ENCODE assay signal across 11 cellular contexts in the genomic region with DNA sequence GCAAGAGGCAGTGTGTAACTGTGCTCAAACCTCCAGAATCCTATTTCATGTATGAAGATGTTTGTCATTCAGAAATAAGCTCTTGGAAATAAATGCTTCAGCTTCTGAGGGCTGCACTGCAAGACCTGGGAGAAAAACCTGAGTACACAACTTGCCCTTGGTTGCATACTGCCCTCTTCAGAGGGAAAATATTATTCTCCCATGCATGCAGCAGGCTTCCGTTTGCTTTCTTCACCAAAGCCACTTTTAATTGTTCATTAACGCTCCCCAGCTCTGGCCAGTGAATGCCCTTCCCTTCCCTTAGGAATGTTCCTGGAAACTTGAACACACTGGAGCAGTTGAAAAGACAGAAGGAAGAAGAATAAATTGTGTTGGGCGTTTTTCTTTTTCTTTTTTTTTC. TPM values are rescaled to one million over a fixed set of nuclear protein-coding genes. Genes with fewer than 3 reads are reported as not detected.
DNase-seq lines count a peak whose midpoint lies in the region; ATAC-seq and TF ChIP-seq lines count a peak whose summit lies in the region.
"Had no signal": no experiment of that assay in that cellular context is flagged by ENCODE, and none has a peak within 500 bp of the region (broad histone marks: within the 10 kb centered on the region; RNA-seq: fewer than 3 reads in every experiment).

No MANE protein-coding gene starts in this region.

- ATAC-seq in GM18861 (IDR thresholded peaks at IDR 0.05; ENCODE audit: unreplicated experiment), result no peak
- ATAC-seq: pancreas had no signal

- TF ChIP-seq CTCF in astrocyte of the spinal cord (IDR thresholded peaks at IDR 0.05; ENCODE audit: low read depth, low read length) (peak; percentile 34), coronary artery (IDR thresholded peaks at IDR 0.05) (no peak)

- H3K27ac ChIP-seq in coronary artery, result no peak overlapping the region
- H3K27ac ChIP-seq: BLaER1 treated with 17β-estradiol and CSF1 and Interleukin-3, amounts not matched to agents 10 nM and 100 nM; pancreas had no signal

- in situ Hi-C loops in astrocyte of the spinal cord (cut with HindIII; ENCODE audit: low sequenced_read_pairs), result no loop called here

- DNase-seq in NCI-H1417 (lab: John Stamatoyannopoulos, UW), result peak in 2 of 3 experiments; percentile 32 to 64
- DNase-seq in NCI-H1417 treated with DMSO at 0.1 percent for 48 hours (lab: John Stamatoyannopoulos, UW), result no peak
- DNase-seq in Kasumi-1 (lab: John Stamatoyannopoulos, UW), result peak; percentile 24 to 73
- no peak for DNase-seq in astrocyte of the spinal cord (ENCODE audit: low read depth, low spot score)
- DNase-seq in lung microvascular endothelial cell (ENCODE audit: low read depth in 2 of 2), result peak; percentile 27 to 47
- no peak for DNase-seq in coronary artery (ENCODE audit: low spot score)
- DNase-seq in stimulated activated CD4-positive, alpha-beta T cell treated with anti-CD3 and anti-CD28 coated beads, Interleukin-2, amount 100 ng/mL, for 24 hours, result no peak
- DNase-seq: activated B cell treated with CpG ODN at 0.5 μM for 24 hours had no signal

- no peak overlapping the region for H3K4me3 ChIP-seq in astrocyte of the spinal cord (ENCODE audit: low read depth, low read length)
- no peak overlapping the region for H3K4me3 ChIP-seq in coronary artery
- H3K4me3 ChIP-seq: BLaER1 treated with 17β-estradiol and CSF1 and Interleukin-3, amounts not matched to agents 10 nM and 100 nM; pancreas had no signal

RNA-seq across cellular contexts. Expression of gene WHRN, which starts 2.5 kb away (rescaled TPM):
- 0.20 and 0.22 TPM in 2 replicates for total RNA-seq in lung microvascular endothelial cell

Comparison
In these comparisons a context has a peak if more than half of its experiments do, and no peak if none do; other contexts are left out.
1. DNase-seq: peak in NCI-H1417 (2 of 3), Kasumi-1 (2 of 2) and lung microvascular endothelial cell (2 of 2); none in NCI-H1417 treated with DMSO at 0.1 percent for 48 hours (single experiment), astrocyte of the spinal cord (single experiment), coronary artery (single experiment) and stimulated activated CD4-positive, alpha-beta T cell treated with anti-CD3 and anti-CD28 coated beads, Interleukin-2, amount 100 ng/mL, for 24 hours (0 of 2).